1 cellular context compared by ENCODE assay signal in genomic region chr19:35612224-35612558, GRCh38.
TF ChIP-seq lines count a peak whose summit lies in the region.

No MANE protein-coding gene starts in this region.

TF ChIP-seq in H1, 55 proteins besides CTCF, POLR2A, EP300 and RAD21:
- no peak for TF ChIP-seq SP2 (IDR thresholded peaks at IDR 0.05; ENCODE audit: low read length)
- peak in 1 of 2 experiments; percentile 14; a peak in 1 of 4 replicates for TF ChIP-seq HDAC2 (IDR thresholded peaks at IDR 0.05; ENCODE audit: borderline replicate concordance in 1 of 2, low read depth in 2 of 2, low read length in 2 of 2)
